8 cellular contexts compared by ENCODE assay signal in the genomic region with DNA sequence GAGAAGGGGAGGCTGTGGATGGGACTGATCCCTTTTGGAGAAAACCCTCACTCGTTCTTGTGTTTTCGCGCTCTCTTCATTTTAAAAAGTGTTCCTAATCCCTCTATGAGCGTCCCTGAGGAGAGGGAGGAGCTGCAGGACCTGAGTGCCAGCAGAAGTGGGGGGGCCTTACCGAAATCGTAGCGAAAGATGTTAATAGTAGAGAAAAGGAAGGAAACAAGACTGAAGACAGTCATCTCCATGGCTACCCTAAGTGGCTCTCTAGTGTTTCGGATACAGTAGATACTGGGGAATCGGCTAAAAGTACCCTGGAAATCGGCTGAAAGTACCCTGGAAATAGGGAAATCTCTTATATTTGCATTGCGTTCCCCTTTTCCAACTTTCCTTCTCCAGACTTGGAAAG. TPM values are rescaled to one million over a fixed set of nuclear protein-coding genes. Genes with fewer than 3 reads are reported as not detected.
DNase-seq lines count a peak whose midpoint lies in the region; ATAC-seq, FAIRE-seq and TF ChIP-seq lines count a peak whose summit lies in the region.

No MANE protein-coding gene starts in this region.

- H3K27me3 ChIP-seq in HUES64 (ENCODE audit: insufficient read depth, low read length) (no peaks in the 10 kb centered on the region), mucosa of rectum (ENCODE audit: control insufficient read depth in 2 of 2, insufficient read depth in 2 of 2, low read length in 2 of 2) (no peaks in the 10 kb centered on the region)

- H3K4me1 ChIP-seq in HUES64 (ENCODE audit: insufficient read depth, low read length) (peaks cover 9% of the 10 kb centered on the region), mucosa of rectum (ENCODE audit: control insufficient read depth in 2 of 2, insufficient read depth in 2 of 2, low read length in 2 of 2) (peaks cover 3 to 5% of the 10 kb centered on the region in 2 donors)

- H3K4me1 Mint-ChIP-seq in brain, result peaks cover 35% of the 10 kb centered on the region

- POLR2A ChIA-PET in AG04449 (lab: Yijun Ruan, JAX), result interaction anchor here (0.7 kb wide), 1 partner anchor 14 kb away, joined by 3 read pairs; no protein-coding TSS in a partner anchor

- H3K27ac ChIP-seq in HUES64 (ENCODE audit: low read depth, low read length), result no peak overlapping the region; the same call in 1 of the 2 replicates
- H3K27ac ChIP-seq in mucosa of rectum (ENCODE audit: low read depth in 2 of 2, low read length in 2 of 2), result peak overlapping the region; percentile 88 to 90

- H3K4me3 Mint-ChIP-seq in brain, result peak overlapping the region; percentile 96 to 100 (median 97)

- WGBS in HUES64, result 54% methylated on average over 10 of the region's 11 CpGs

- peak overlapping the region; percentile 95 to 99 (median 97) for H3K27ac Mint-ChIP-seq in brain

- peak; percentile 29 for ATAC-seq in GM19395 (IDR thresholded peaks at IDR 0.05; ENCODE audit: unreplicated experiment)

- no peaks in the 10 kb centered on the region for H3K9me3 ChIP-seq in HUES64 (ENCODE audit: insufficient read depth, low read depth, low read length)
- no peaks in the 10 kb centered on the region for H3K9me3 ChIP-seq in mucosa of rectum (ENCODE audit: control insufficient read depth in 2 of 2, low read length in 2 of 2)

- H3K4me3 ChIP-seq in AG04449 (ENCODE audit: low read depth, low read length) (peak overlapping the region; percentile 85), HUES64 (ENCODE audit: low read length) (peak overlapping the region; percentile 95), mucosa of rectum (ENCODE audit: low read length in 2 of 2) (peak overlapping the region; percentile 84 to 85)

- H3K9me3 Mint-ChIP-seq in brain, result peaks cover 0 to 4% (median 0%) of the 10 kb centered on the region in 5 experiments

- no peak for TF ChIP-seq CTCF in AG04449 (IDR thresholded peaks at IDR 0.05; ENCODE audit: insufficient read depth, low read length, missing control alignments)
- no peak for TF ChIP-seq CTCF in brain (conservative IDR thresholded peaks at IDR 0.05)

- H3K36me3 Mint-ChIP-seq in brain, result no peaks in the 10 kb centered on the region

- FAIRE-seq in HTR-8/SVneo (lab: Jason Lieb, UNC), result no peak

- CTCF ChIA-PET in AG04449 (lab: Yijun Ruan, JAX), result no interaction called here

- H3K36me3 ChIP-seq in HUES64 (ENCODE audit: insufficient read depth, low read length), result no peaks in the 10 kb centered on the region
- no peaks in the 10 kb centered on the region for H3K36me3 ChIP-seq in mucosa of rectum (ENCODE audit: control insufficient read depth in 2 of 2, insufficient read depth in 2 of 2, low read length in 2 of 2)

- no peak for DNase-seq in AG04449 (ENCODE audit: low read depth, low spot score)
- DNase-seq in foreskin melanocyte, result no peak
- DNase-seq in stimulated activated CD4-positive, alpha-beta T cell treated with anti-CD3 and anti-CD28 coated beads, Interleukin-4, amount 100 ng/mL, for 1 hour, result no peak
- no peak for DNase-seq in HTR-8/SVneo (ENCODE audit: insufficient read length, low spot score)

- H3K9ac ChIP-seq in HUES64 (ENCODE audit: low read depth, low read length) (no peak overlapping the region), mucosa of rectum (ENCODE audit: low read depth in 1 of 2, low read length in 2 of 2) (peak overlapping the region; percentile 85 to 95)

- peaks cover 19% of the 10 kb centered on the region for H3K27me3 Mint-ChIP-seq in brain

RNA-seq across cellular contexts. Expression of gene DSTYK, which starts 0.3 kb away (rescaled TPM):
- 4.6 TPM for polyA plus RNA-seq in HUES64 (2013, experiment 1 of 2)
- polyA plus RNA-seq in HUES64 (2013, experiment 2 of 2), result 4.8 TPM
- polyA plus RNA-seq in brain (ENCODE audit: insufficient read depth, low read depth, low replicate concordance), result 9.4 TPM

RNA-seq across cellular contexts. Expression of gene TMCC2, which starts 15.9 kb away (rescaled TPM):
- 4.2 TPM for polyA plus RNA-seq in HUES64 (2013, experiment 1 of 2)
- 4.8 TPM for polyA plus RNA-seq in HUES64 (2013, experiment 2 of 2)
- 106 TPM for polyA plus RNA-seq in brain (ENCODE audit: insufficient read depth, low read depth, low replicate concordance)
